In the genomic region with DNA sequence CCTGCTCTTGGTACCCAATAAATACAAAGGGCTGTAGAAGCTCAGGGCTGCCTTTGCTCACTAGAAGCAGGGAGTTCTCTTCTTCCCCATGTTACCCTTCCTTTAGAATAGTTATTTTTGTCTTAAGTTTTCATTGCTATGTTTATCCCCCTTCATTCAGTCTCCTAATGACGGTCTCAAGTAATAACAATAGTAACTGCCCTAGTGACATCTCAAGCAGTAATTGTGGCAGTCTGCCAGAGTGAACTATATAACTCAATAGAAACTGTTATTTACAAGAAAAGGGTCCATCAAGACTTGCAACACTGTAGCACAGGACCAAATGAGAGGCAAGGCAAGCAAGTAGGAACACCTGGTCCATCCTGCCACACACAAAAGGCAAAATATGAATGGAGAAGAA, we compare ENCODE assay signal across 26 cellular contexts. TPM values are rescaled to one million over a fixed set of nuclear protein-coding genes. Genes with fewer than 3 reads are reported as not detected.
DNase-seq lines count a peak whose midpoint lies in the region; ATAC-seq and TF ChIP-seq lines count a peak whose summit lies in the region.
"Had no signal": no experiment of that assay in that cellular context is flagged by ENCODE, and none has a peak within 500 bp of the region (broad histone marks: within the 10 kb centered on the region; RNA-seq: fewer than 3 reads in every experiment).

No MANE protein-coding gene starts in this region.

- H3K4me3 Mint-ChIP-seq in activated CD8-positive, alpha-beta memory T cell treated with anti-CD3 and anti-CD28 coated beads, Interleukin-2, amount 10 ng/mL, durations not matched to agents 7 days and 5 days: no peak overlapping the region
- no peak overlapping the region for H3K4me3 Mint-ChIP-seq in effector memory CD8-positive, alpha-beta T cell
- H3K4me3 Mint-ChIP-seq: CD14-positive monocyte, IgD-negative memory B cell had no signal

- H3K36me3 Mint-ChIP-seq in activated CD8-positive, alpha-beta memory T cell treated with anti-CD3 and anti-CD28 coated beads, Interleukin-2, amount 10 ng/mL, durations not matched to agents 7 days and 5 days: peaks cover 36% of the 10 kb centered on the region
- H3K36me3 Mint-ChIP-seq in effector memory CD8-positive, alpha-beta T cell (ENCODE audit: insufficient read depth): peaks cover 24% of the 10 kb centered on the region

- no peak for TF ChIP-seq CTCF in suprapubic skin (IDR thresholded peaks at IDR 0.05)
- no peak for TF ChIP-seq CTCF in prostate gland (IDR thresholded peaks at IDR 0.05)

- ATAC-seq in activated CD8-positive, alpha-beta memory T cell treated with anti-CD3 and anti-CD28 coated beads, Interleukin-2, amount 10 ng/mL, durations not matched to agents 7 days and 5 days: no peak
- no peak for ATAC-seq in effector memory CD8-positive, alpha-beta T cell (replicated peaks)
- ATAC-seq: Panc1 had no signal

- intact Hi-C loops in prostate gland (cut with DNase I): no loop called here

- no peak overlapping the region for H3K27ac ChIP-seq in suprapubic skin
- no peak overlapping the region for H3K27ac ChIP-seq in prostate gland
- H3K27ac ChIP-seq: HL-60, KMS-11, RWPE1 had no signal

- DNase-seq in activated CD8-positive, alpha-beta memory T cell treated with anti-CD3 and anti-CD28 coated beads, Interleukin-2, amount 10 ng/mL, durations not matched to agents 7 days and 5 days: no peak
- no peak for DNase-seq in activated CD8-positive, alpha-beta memory T cell treated with anti-CD3 and anti-CD28 coated beads for 24 hours
- DNase-seq in effector memory CD8-positive, alpha-beta T cell: no peak
- DNase-seq in iris pigment epithelial cell (ENCODE audit: low read depth) (peak; percentile 12), suprapubic skin (ENCODE audit: low spot score in 2 of 2) (no peak), CD1c-positive myeloid dendritic cell (ENCODE audit: extremely low spot score) (no peak), prostate gland (ENCODE audit: low spot score) (no peak)
- DNase-seq: 8988T, ACHN, BE2C, MM.1S, NCI-H1048, NCI-H1417, NCI-H1694, NCI-H2029 treated with DMSO at 0.1 percent for 48 hours, NCI-H2171, NCI-H226, NCI-H510A, NCI-H69, SHP77 had no signal

- no peaks in the 10 kb centered on the region for H3K9me3 Mint-ChIP-seq in activated CD8-positive, alpha-beta memory T cell treated with anti-CD3 and anti-CD28 coated beads, Interleukin-2, amount 10 ng/mL, durations not matched to agents 7 days and 5 days (ENCODE audit: low read depth)
- no peaks in the 10 kb centered on the region for H3K9me3 Mint-ChIP-seq in effector memory CD8-positive, alpha-beta T cell
- H3K9me3 Mint-ChIP-seq: IgD-negative memory B cell had no signal

- TF ChIP-seq POLR2A in suprapubic skin (IDR thresholded peaks at IDR 0.05) (no peak), prostate gland (IDR thresholded peaks at IDR 0.05) (no peak)

- H3K36me3 ChIP-seq in suprapubic skin: peaks cover 37% of the 10 kb centered on the region
- H3K36me3 ChIP-seq in prostate gland: no peaks in the 10 kb centered on the region

- H3K9me3 ChIP-seq in suprapubic skin (no peaks in the 10 kb centered on the region), prostate gland (no peaks in the 10 kb centered on the region)
- H3K9me3 ChIP-seq: BE2C had no signal

- H3K27me3 ChIP-seq in suprapubic skin (no peaks in the 10 kb centered on the region), prostate gland (replicated peaks; ENCODE audit: insufficient read depth) (no peaks in the 10 kb centered on the region)
- H3K27me3 ChIP-seq: BE2C had no signal

- H3K4me3 ChIP-seq in suprapubic skin (no peak overlapping the region), prostate gland (no peak overlapping the region)

- H3K4me1 ChIP-seq in suprapubic skin: no peaks in the 10 kb centered on the region
- no peaks in the 10 kb centered on the region for H3K4me1 ChIP-seq in prostate gland (replicated peaks)
- H3K4me1 ChIP-seq: BE2C had no signal

- no peak for TF ChIP-seq EP300 in suprapubic skin (IDR thresholded peaks at IDR 0.05)

- 82% methylated on average over 1 of the region's 1 CpG for WGBS in suprapubic skin
- WGBS in prostate gland: 62% methylated on average over 1 of the region's 1 CpG

- CTCF ChIA-PET in activated CD8-positive, alpha-beta memory T cell treated with anti-CD3 and anti-CD28 coated beads, Interleukin-2, amount 10 ng/mL, durations not matched to agents 7 days and 5 days (lab: Charles Lee): no interaction called here

- peak overlapping the region; percentile 9 for H3K27ac Mint-ChIP-seq in activated CD8-positive, alpha-beta memory T cell treated with anti-CD3 and anti-CD28 coated beads, Interleukin-2, amount 10 ng/mL, durations not matched to agents 7 days and 5 days
- peak overlapping the region; percentile 11 to 51 for H3K27ac Mint-ChIP-seq in effector memory CD8-positive, alpha-beta T cell

- H3K4me1 Mint-ChIP-seq in activated CD8-positive, alpha-beta memory T cell treated with anti-CD3 and anti-CD28 coated beads, Interleukin-2, amount 10 ng/mL, durations not matched to agents 7 days and 5 days: peaks cover 21% of the 10 kb centered on the region
- H3K4me1 Mint-ChIP-seq in effector memory CD8-positive, alpha-beta T cell (ENCODE audit: low read depth in 2 of 2): peaks cover 0 to 4% of the 10 kb centered on the region in 2 donors
- H3K4me1 Mint-ChIP-seq: CD14-positive monocyte had no signal

- H3K27me3 Mint-ChIP-seq in activated CD8-positive, alpha-beta memory T cell treated with anti-CD3 and anti-CD28 coated beads, Interleukin-2, amount 10 ng/mL, durations not matched to agents 7 days and 5 days: no peaks in the 10 kb centered on the region
- H3K27me3 Mint-ChIP-seq in effector memory CD8-positive, alpha-beta T cell: no peaks in the 10 kb centered on the region
- H3K27me3 Mint-ChIP-seq: IgD-negative memory B cell had no signal

RNA-seq across cellular contexts. Expression of a gene that starts 32.5 kb away (rescaled TPM):
- total RNA-seq in activated CD8-positive, alpha-beta memory T cell treated with anti-CD3 and anti-CD28 coated beads, Interleukin-2, amount 10 ng/mL, durations not matched to agents 7 days and 5 days: 100 to 1,000 TPM; 100 to 111 TPM
- 10 to 100 TPM; 55.2 to 94.8 (median 66.0) TPM for total RNA-seq in suprapubic skin
- total RNA-seq in prostate gland: 10 to 100 TPM; 51.0 to 98.6 TPM
